33 cellular contexts compared by ENCODE assay signal in the genomic region with DNA sequence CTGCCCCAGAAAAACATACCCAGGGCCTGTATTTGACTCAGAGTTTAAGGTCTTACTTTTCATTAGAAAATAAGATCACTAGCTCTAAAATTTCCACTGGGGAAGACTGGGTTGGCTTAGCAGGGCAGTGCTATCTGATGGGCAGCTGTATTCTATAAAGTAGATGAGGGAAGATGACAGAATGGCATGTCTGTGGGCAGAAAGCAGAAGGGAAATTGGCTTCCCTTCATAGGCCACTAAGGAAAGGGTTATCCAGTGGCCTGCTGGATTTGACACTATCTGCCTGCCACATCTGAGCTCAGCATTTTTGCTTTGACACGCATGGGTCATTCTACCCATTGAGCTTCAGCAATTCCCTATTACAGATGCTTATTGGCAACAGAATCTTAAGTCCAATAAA.
"Had no signal": no experiment of that assay in that cellular context is flagged by ENCODE, and none has a peak within 500 bp of the region (broad histone marks: within the 10 kb centered on the region; RNA-seq: fewer than 3 reads in every experiment).

No MANE protein-coding gene starts in this region.

- H3K9me3 ChIP-seq: Peyer's patch had no signal

- ATAC-seq: activated CD8-positive, alpha-beta T cell treated with anti-CD3 and anti-CD28 coated beads, Interleukin-2, amount 10 ng/mL, durations not matched to agents 7 days and 5 days; activated naive CD4-positive, alpha-beta T cell treated with anti-CD3 and anti-CD28 coated beads, Interleukin-2, amount 50 U/mL, for 72 hours; activated T-cell treated with anti-CD3 and anti-CD28 coated beads, Interleukin-2, amount 50 U/mL, for 4 hours; K562; Right ventricle myocardium inferior had no signal

- H3K4me3 Mint-ChIP-seq: activated CD8-positive, alpha-beta T cell treated with anti-CD3 and anti-CD28 coated beads, Interleukin-2, amount 10 ng/mL, durations not matched to agents 7 days and 5 days; activated naive CD4-positive, alpha-beta T cell treated with anti-CD3 and anti-CD28 coated beads for 36 hours; activated T-cell treated with anti-CD3 and anti-CD28 coated beads, Interleukin-2, amount 50 U/mL, for 4 hours; activated T-helper 1 cell treated with anti-CD3 and anti-CD28 coated beads, Interleukin-12 subunit alpha, Interleukin-12 subunit beta, Interleukin-2, Interleukin-4 antibody, amounts not matched to agents 30 ng/mL and 10 ng/mL and 1 ng/mL, durations not matched to agents 14 hours and 24 hours and 36 hours; brain had no signal

- H3K9me3 Mint-ChIP-seq: activated naive CD4-positive, alpha-beta T cell treated with anti-CD3 and anti-CD28 coated beads for 36 hours; activated naive CD4-positive, alpha-beta T cell treated with anti-CD3 and anti-CD28 coated beads, Interleukin-2, amount 50 U/mL, for 72 hours; activated T-cell treated with anti-CD3 and anti-CD28 coated beads, Interleukin-2, amount 50 U/mL, for 4 hours; activated T-helper 1 cell treated with anti-CD3 and anti-CD28 coated beads, Interleukin-12 subunit alpha, Interleukin-12 subunit beta, Interleukin-2, Interleukin-4 antibody, amounts not matched to agents 30 ng/mL and 10 ng/mL and 1 ng/mL, durations not matched to agents 14 hours and 24 hours and 36 hours; brain had no signal

- H3K36me3 Mint-ChIP-seq: activated naive CD4-positive, alpha-beta T cell treated with anti-CD3 and anti-CD28 coated beads, Interleukin-2, amount 50 U/mL, for 72 hours; brain had no signal

- H3K36me3 ChIP-seq: Peyer's patch, WERI-Rb-1 had no signal

- H3K27ac ChIP-seq: Peyer's patch, RWPE1, WERI-Rb-1 had no signal

- DNase-seq: activated CD4-positive, alpha-beta T cell treated with anti-CD3 and anti-CD28 coated beads for 1 hour; activated CD4-positive, alpha-beta T cell treated with anti-CD3 and anti-CD28 coated beads for 48 hours; activated CD4-positive, alpha-beta T cell treated with anti-CD3 and anti-CD28 coated beads, Interleukin-2, amount 50 U/mL, for 48 hours; activated CD4-positive, CD25-positive, alpha-beta regulatory T cell; activated CD8-positive, alpha-beta T cell treated with anti-CD3 and anti-CD28 coated beads, Interleukin-2, amount 10 ng/mL, durations not matched to agents 7 days and 5 days; activated gamma-delta T cell treated with Interleukin-2 at 50 U/mL for 16 hours; activated naive CD4-positive, alpha-beta T cell treated with anti-CD3 and anti-CD28 coated beads for 36 hours; activated T-cell treated with anti-CD3 and anti-CD28 coated beads for 4 hours; activated T-cell treated with anti-CD3 and anti-CD28 coated beads, Interleukin-2, amount 50 U/mL, for 4 hours; anterior cingulate cortex; caudate nucleus; cerebellar nuclear complex; NCI-H1105; NCI-H1417 treated with DMSO at 0.1 percent for 48 hours; NCI-H187 treated with DMSO at 0.1 percent for 48 hours; NCI-H2081; NCI-H2171 treated with DMSO at 0.1 percent for 48 hours; NCI-H2227 treated with DMSO at 0.1 percent for 48 hours; NCI-H446; NCI-H510A treated with DMSO at 0.1 percent for 48 hours; NCI-H69; NCI-H82; Peyer's patch; SIG-M5; T1000; WERI-Rb-1 had no signal

- H3K27me3 ChIP-seq: Peyer's patch had no signal

- H3K4me3 ChIP-seq: K562, Peyer's patch had no signal

- FAIRE-seq: bronchial epithelial cell, K562 had no signal

- H3K4me1 ChIP-seq: Peyer's patch had no signal

- H3K27ac Mint-ChIP-seq: activated CD8-positive, alpha-beta T cell treated with anti-CD3 and anti-CD28 coated beads, Interleukin-2, amount 10 ng/mL, durations not matched to agents 7 days and 5 days; activated naive CD4-positive, alpha-beta T cell treated with anti-CD3 and anti-CD28 coated beads for 36 hours; activated naive CD4-positive, alpha-beta T cell treated with anti-CD3 and anti-CD28 coated beads, Interleukin-2, amount 50 U/mL, for 72 hours; activated T-helper 1 cell treated with anti-CD3 and anti-CD28 coated beads, Interleukin-12 subunit alpha, Interleukin-12 subunit beta, Interleukin-2, Interleukin-4 antibody, amounts not matched to agents 30 ng/mL and 10 ng/mL and 1 ng/mL, durations not matched to agents 14 hours and 24 hours and 36 hours; brain had no signal
